ENCODE assay signal across 22 cellular contexts in genomic region chr15:66170042-66170441, GRCh38.
"Had no signal": no experiment of that assay in that cellular context is flagged by ENCODE, and none has a peak within 500 bp of the region (broad histone marks: within the 10 kb centered on the region; RNA-seq: fewer than 3 reads in every experiment).

No MANE protein-coding gene starts in this region.

- H3K27ac ChIP-seq: adrenal gland, breast epithelium, left ventricle myocardium inferior, tibial artery had no signal

- H3K4me1 Mint-ChIP-seq: activated naive CD4-positive, alpha-beta T cell treated with anti-CD3 and anti-CD28 coated beads, Interleukin-2, amount 50 U/mL, for 24 hours had no signal

- FAIRE-seq: astrocyte, frontal cortex had no signal

- H3K36me3 Mint-ChIP-seq: activated naive CD4-positive, alpha-beta T cell treated with anti-CD3 and anti-CD28 coated beads, Interleukin-2, amount 50 U/mL, for 24 hours had no signal

- DNase-seq: activated CD4-positive, alpha-beta T cell treated with anti-CD3 and anti-CD28 coated beads for 1 hour; activated CD8-positive, alpha-beta memory T cell treated with anti-CD3 and anti-CD28 coated beads for 24 hours; activated CD8-positive, alpha-beta memory T cell treated with anti-CD3 and anti-CD28 coated beads, Interleukin-2, amount 50 U/mL, for 48 hours; activated effector memory CD4-positive, alpha-beta T cell treated with anti-CD3 and anti-CD28 coated beads, Interleukin-2, amount 50 U/mL, for 16 hours; activated T-cell treated with anti-CD3 and anti-CD28 coated beads, Interleukin-2, amount 50 U/mL, for 48 hours; adrenal gland; cerebellar nuclear complex; effector CD4-positive, alpha-beta T cell; head of caudate nucleus; left ventricle myocardium inferior; mammary epithelial cell; nephron progenitor cell; occipital lobe; stimulated activated CD4-positive, alpha-beta T cell treated with anti-CD3 and anti-CD28 coated beads, Interleukin-12 subunit alpha, Interleukin-12 subunit beta, amount 100 ng/mL, for 4 hours; stimulated activated CD4-positive, alpha-beta T cell treated with anti-CD3 and anti-CD28 coated beads, Interleukin-2, amount 100 ng/mL, for 24 hours; stimulated activated naive CD4-positive, alpha-beta T cell treated with Interleukin-2 at 50 U/mL for 16 hours; tibial artery; WERI-Rb-1 had no signal

- H3K27me3 ChIP-seq: adrenal gland, breast epithelium had no signal

- H3K4me3 ChIP-seq: adrenal gland, breast epithelium, left ventricle myocardium inferior, tibial artery had no signal

- H3K9me3 Mint-ChIP-seq: activated naive CD4-positive, alpha-beta T cell treated with anti-CD3 and anti-CD28 coated beads, Interleukin-2, amount 50 U/mL, for 24 hours; nephron progenitor cell had no signal

- H3K9me3 ChIP-seq: adrenal gland, breast epithelium, left ventricle myocardium inferior, tibial artery had no signal

- H3K36me3 ChIP-seq: adrenal gland, breast epithelium, left ventricle myocardium inferior, tibial artery, WERI-Rb-1 had no signal

- H3K4me3 Mint-ChIP-seq: activated naive CD4-positive, alpha-beta T cell treated with anti-CD3 and anti-CD28 coated beads, Interleukin-2, amount 50 U/mL, for 24 hours; nephron progenitor cell had no signal

- H3K27ac Mint-ChIP-seq: activated naive CD4-positive, alpha-beta T cell treated with anti-CD3 and anti-CD28 coated beads, Interleukin-2, amount 50 U/mL, for 24 hours; nephron progenitor cell had no signal

- H3K4me1 ChIP-seq: adrenal gland, breast epithelium, left ventricle myocardium inferior, tibial artery had no signal
